Comparison of ENCODE assay signal across 1 cellular context in genomic region chr9:131737426-131737825, GRCh38.
TF ChIP-seq lines count a peak whose summit lies in the region.

No MANE protein-coding gene starts in this region.

TF ChIP-seq in SK-N-SH treated with all-trans-retinoic acid at 6 μM for 48 hours, 23 proteins besides CTCF, POLR2A, EP300 and RAD21 (continued from another document):
- TF ChIP-seq TCF4 (CRISPR knock-in tag; IDR thresholded peaks at IDR 0.05; ENCODE audit: borderline replicate concordance) (no peak), ZNF565 (CRISPR knock-in tag; conservative IDR thresholded peaks at IDR 0.05; ENCODE audit: low read depth) (no peak)
